1 cellular context compared by ENCODE assay signal in genomic region chr3:173006006-173006405, GRCh38.
TF ChIP-seq lines count a peak whose summit lies in the region.

No MANE protein-coding gene starts in this region.

TF ChIP-seq in K562, 482 proteins besides CTCF, POLR2A, EP300 and RAD21 (continued from another document):
- no peak for TF ChIP-seq SMARCE1 (IDR thresholded peaks at IDR 0.05)
- TF ChIP-seq ZNF175 (CRISPR knock-in tag; IDR thresholded peaks at IDR 0.05; ENCODE audit: low read depth), result no peak
- no peak for TF ChIP-seq ZBTB11 (CRISPR knock-in tag; IDR thresholded peaks at IDR 0.05)
- TF ChIP-seq MGA (IDR thresholded peaks at IDR 0.05), result no peak
- no peak for TF ChIP-seq HEY1 (CRISPR knock-in tag; IDR thresholded peaks at IDR 0.05; ENCODE audit: borderline replicate concordance)
TF ChIP-seq in K562: peak in this region for 0.
